23 cellular contexts compared by ENCODE assay signal in the genomic region with DNA sequence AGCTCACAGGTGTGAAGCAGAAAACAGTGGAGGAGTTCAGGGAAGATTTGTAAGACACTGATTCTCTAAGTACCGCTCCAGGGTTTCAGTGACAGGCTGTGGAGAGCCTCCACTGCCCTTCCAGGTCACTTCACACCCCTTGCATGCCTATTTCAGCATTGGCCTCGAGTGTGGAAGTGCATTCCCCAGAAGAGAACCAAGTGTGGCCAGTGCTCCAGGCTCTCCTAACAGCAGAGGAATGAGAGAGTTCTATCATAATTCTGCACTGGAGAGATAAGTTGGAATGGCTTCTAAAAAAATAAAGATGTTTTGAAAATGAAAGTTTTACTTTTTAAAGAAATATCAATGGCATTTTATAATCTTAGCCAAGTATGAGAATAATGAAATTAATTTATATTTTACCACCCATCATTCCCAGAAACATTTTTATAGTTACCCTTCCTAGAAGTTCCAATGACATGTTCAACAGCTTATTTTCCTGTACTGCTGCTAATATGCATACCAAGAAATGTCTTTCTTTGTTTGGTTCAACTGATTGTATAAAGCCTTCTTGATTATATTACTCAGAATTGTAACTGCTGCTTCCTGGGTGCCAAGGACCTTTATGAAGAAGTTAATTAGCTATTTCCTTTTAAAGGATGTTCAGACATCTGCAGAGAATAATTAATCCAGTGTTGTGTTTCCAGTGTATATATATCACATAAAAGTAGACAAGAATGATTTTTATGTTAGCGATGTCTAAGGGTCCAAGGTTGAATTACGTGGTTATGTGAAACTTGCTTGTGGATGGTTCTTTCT.
DNase-seq lines count a peak whose midpoint lies in the region; ATAC-seq, FAIRE-seq and TF ChIP-seq lines count a peak whose summit lies in the region.
"Had no signal": no experiment of that assay in that cellular context is flagged by ENCODE, and none has a peak within 500 bp of the region (broad histone marks: within the 10 kb centered on the region; RNA-seq: fewer than 3 reads in every experiment).

No MANE protein-coding gene starts in this region.

- H3K4me1 ChIP-seq in A673 (ENCODE audit: insufficient read depth, low read length, poor library complexity, severe bottlenecking) (peaks cover 47% of the 10 kb centered on the region), astrocyte (ENCODE audit: insufficient read depth, low read length) (peaks cover 14% of the 10 kb centered on the region), mucosa of descending colon (ENCODE audit: low read depth) (no peaks in the 10 kb centered on the region)
- H3K4me1 ChIP-seq: Caco-2 had no signal

- no TSS peak for BruUV-seq in A673 (replicated peaks; lab: Mats Ljungman, UMichigan)

- no peak overlapping the region for H3K4me2 ChIP-seq in astrocyte (ENCODE audit: low read length)
- H3K4me2 ChIP-seq: PC-9 had no signal

- H4K20me1 ChIP-seq in astrocyte (ENCODE audit: insufficient read depth, low read length) = no peaks in the 10 kb centered on the region

- no peaks in the 10 kb centered on the region for H3K27me3 Mint-ChIP-seq in astrocyte (ENCODE audit: low read depth, unreplicated experiment)
- no peaks in the 10 kb centered on the region for H3K27me3 Mint-ChIP-seq in osteocyte (ENCODE audit: unreplicated experiment)

- H3K36me3 ChIP-seq in A673 (ENCODE audit: insufficient read depth, low read length, poor library complexity, severe bottlenecking) (no peaks in the 10 kb centered on the region), astrocyte (ENCODE audit: insufficient read depth, low read length) (no peaks in the 10 kb centered on the region), mucosa of descending colon (ENCODE audit: low read depth) (no peaks in the 10 kb centered on the region)
- H3K36me3 ChIP-seq: MG63 had no signal

- POLR2A ChIA-PET in A673 (lab: Charles Lee; ENCODE audit: low non-redundant PET) = interaction anchor here (0.5 to 0.6 kb wide), 2 partner anchors 167 to 187 kb away, joined by 3 read pairs; no protein-coding TSS in a partner anchor

- H3K36me3 Mint-ChIP-seq in astrocyte (ENCODE audit: low read depth, unreplicated experiment) (peaks cover 1% of the 10 kb centered on the region), osteocyte (ENCODE audit: unreplicated experiment) (no peaks in the 10 kb centered on the region)
- H3K36me3 Mint-ChIP-seq: CD4-positive, alpha-beta memory T cell had no signal

- no peak for TF ChIP-seq CTCF in A673 (conservative IDR thresholded peaks at IDR 0.05; ENCODE audit: low read depth, low read length)
- TF ChIP-seq CTCF in astrocyte (IDR thresholded peaks at IDR 0.05; ENCODE audit: insufficient read depth, low read depth, low read length) = no peak
- TF ChIP-seq CTCF in osteocyte (IDR thresholded peaks at IDR 0.05) = no peak
- no peak for TF ChIP-seq CTCF in mucosa of descending colon (IDR thresholded peaks at IDR 0.05)

- H3K4me3 Mint-ChIP-seq in astrocyte (ENCODE audit: unreplicated experiment) = no peak overlapping the region
- H3K4me3 Mint-ChIP-seq in osteocyte (ENCODE audit: unreplicated experiment) = no peak overlapping the region
- H3K4me3 Mint-ChIP-seq: CD4-positive, alpha-beta memory T cell had no signal

- H3K27ac Mint-ChIP-seq in astrocyte (ENCODE audit: unreplicated experiment) (peak overlapping the region; percentile 29), osteocyte (ENCODE audit: unreplicated experiment) (peak overlapping the region; percentile 45)
- H3K27ac Mint-ChIP-seq: CD4-positive, alpha-beta memory T cell had no signal

- no peak overlapping the region for H3K4me3 ChIP-seq in A673 (ENCODE audit: low read depth, low read length, poor library complexity, severe bottlenecking)
- no peak overlapping the region for H3K4me3 ChIP-seq in astrocyte (ENCODE audit: insufficient read depth, low read depth, low read length)
- no peak overlapping the region for H3K4me3 ChIP-seq in mucosa of descending colon
- H3K4me3 ChIP-seq: K562, MG63, PC-9 had no signal

- ATAC-seq in sciatic nerve = no peak
- no peak for ATAC-seq in mucosa of descending colon
- ATAC-seq: K562 had no signal

- no peaks in the 10 kb centered on the region for H3K9me3 ChIP-seq in A673 (ENCODE audit: low read depth, low read length, poor library complexity, severe bottlenecking)
- H3K9me3 ChIP-seq in astrocyte (ENCODE audit: insufficient read depth, low read depth, low read length) = no peaks in the 10 kb centered on the region
- no peaks in the 10 kb centered on the region for H3K9me3 ChIP-seq in mucosa of descending colon
- H3K9me3 ChIP-seq: Caco-2, MG63 had no signal

- peak; percentile 89 for DNase-seq in A673 (ENCODE audit: low spot score)
- peak; percentile 35 for DNase-seq in EH (ENCODE audit: low read depth)
- no peak for DNase-seq in astrocyte (ENCODE audit: low read depth)
- DNase-seq in osteocyte (ENCODE audit: extremely low spot score, unreplicated experiment) = no peak
- DNase-seq in sciatic nerve (ENCODE audit: low spot score) = no peak
- no peak for DNase-seq in activated CD4-positive, CD25-positive, alpha-beta regulatory T cell treated with anti-CD3 and anti-CD28 coated beads, Interleukin-2, amount 50 U/mL, for 72 hours
- DNase-seq in mucosa of descending colon = no peak
- DNase-seq: C1 segment of cervical spinal cord; Caco-2; CD4-positive, alpha-beta memory T cell; EL; GF-D8; MG63; NCI-H2029 treated with DMSO at 0.1 percent for 48 hours; NCI-H446 treated with DMSO at 0.1 percent for 48 hours; NCI-H526; NCI-H82; PC-9; SHP77 had no signal

- H3K9ac ChIP-seq in astrocyte (ENCODE audit: low read length) = no peak overlapping the region

- no peak overlapping the region for H2AFZ ChIP-seq in astrocyte (ENCODE audit: low read depth, low read length)
- H2AFZ ChIP-seq: PC-9 had no signal

- intact Hi-C loops in A673 (cut with micrococcal nuclease; ENCODE audit: unreplicated experiment) (loop anchor here (1.0 to 5.0 kb wide), 2 partner anchors 37 to 58 kb away; no protein-coding TSS in a partner anchor), sciatic nerve (cut with DNase I) (no loop called here), mucosa of descending colon (cut with DNase I, micrococcal nuclease) (no loop called here)

- FAIRE-seq in astrocyte (lab: Jason Lieb, UNC) = no peak
- FAIRE-seq: A204.1, GM12892, GM19239, K562 had no signal

- CTCF ChIA-PET in A673 (lab: Charles Lee) = no interaction called here

- no peaks in the 10 kb centered on the region for H3K79me2 ChIP-seq in astrocyte (ENCODE audit: insufficient read depth, low read length)

- H3K27me3 ChIP-seq in A673 (replicated peaks; ENCODE audit: insufficient read depth, low read depth, low read length, poor library complexity) = no peaks in the 10 kb centered on the region
- H3K27me3 ChIP-seq in astrocyte (ENCODE audit: insufficient read depth, low read length) = no peaks in the 10 kb centered on the region
- H3K27me3 ChIP-seq: MG63 had no signal

- H3K9me3 Mint-ChIP-seq in astrocyte (ENCODE audit: unreplicated experiment) (peaks cover 6% of the 10 kb centered on the region), osteocyte (ENCODE audit: unreplicated experiment) (peaks cover 12% of the 10 kb centered on the region)
- H3K9me3 Mint-ChIP-seq: CD4-positive, alpha-beta memory T cell had no signal

- peak overlapping the region; percentile 82 for H3K27ac ChIP-seq in A673 (ENCODE audit: low read depth, low read length, poor library complexity, severe bottlenecking)
- no peak overlapping the region for H3K27ac ChIP-seq in astrocyte (ENCODE audit: low read depth, low read length)
- H3K27ac ChIP-seq: PC-9 had no signal

- H3K4me1 Mint-ChIP-seq in astrocyte (ENCODE audit: low read depth, unreplicated experiment) = peaks cover 30% of the 10 kb centered on the region
- H3K4me1 Mint-ChIP-seq in osteocyte (ENCODE audit: unreplicated experiment) = peaks cover 37% of the 10 kb centered on the region
- H3K4me1 Mint-ChIP-seq: CD4-positive, alpha-beta memory T cell had no signal

Comparison
In these comparisons a context has a peak if more than half of its experiments do, and no peak if none do; other contexts are left out.
1. DNase-seq: peak in A673 (single experiment) and EH (single experiment); none in astrocyte (single experiment), osteocyte (single experiment), sciatic nerve (single experiment), activated CD4-positive, CD25-positive, alpha-beta regulatory T cell treated with anti-CD3 and anti-CD28 coated beads, Interleukin-2, amount 50 U/mL, for 72 hours (single experiment) and mucosa of descending colon (0 of 3).